In genomic region chr6:82013561-82014275, GRCh38 we compare ENCODE assay signal across 12 cellular contexts.
DNase-seq lines count a peak whose midpoint lies in the region; ATAC-seq and TF ChIP-seq lines count a peak whose summit lies in the region.
"Had no signal": no experiment of that assay in that cellular context is flagged by ENCODE, and none has a peak within 500 bp of the region (broad histone marks: within the 10 kb centered on the region; RNA-seq: fewer than 3 reads in every experiment).

No MANE protein-coding gene starts in this region.

- no peak for TF ChIP-seq POLR2A in breast epithelium (IDR thresholded peaks at IDR 0.05)

- TF ChIP-seq CTCF in LNCaP clone FGC (IDR thresholded peaks at IDR 0.05; ENCODE audit: control insufficient read depth, extremely low read depth, insufficient read depth) (no peak), breast epithelium (IDR thresholded peaks at IDR 0.05) (no peak)

- H3K36me3 ChIP-seq in breast epithelium (no peaks in the 10 kb centered on the region), subcutaneous abdominal adipose tissue (ENCODE audit: control insufficient read depth in 5 of 5, insufficient read depth in 5 of 5, low read length in 5 of 5) (no peaks in the 10 kb centered on the region)

- peaks cover 6 to 8% of the 10 kb centered on the region in 2 donors for H3K9me3 ChIP-seq in breast epithelium
- H3K9me3 ChIP-seq in subcutaneous abdominal adipose tissue (ENCODE audit: control insufficient read depth in 5 of 5, low read length in 5 of 5), result peaks cover 0 to 4% (median 0%) of the 10 kb centered on the region in 5 donors

- H3K9ac ChIP-seq in subcutaneous abdominal adipose tissue (ENCODE audit: low read length in 5 of 5), result no peak overlapping the region

- peak overlapping the region; percentile 53 to 80 for H3K27ac ChIP-seq in breast epithelium
- peak overlapping the region; percentile 76 for H3K27ac ChIP-seq in subcutaneous abdominal adipose tissue (ENCODE audit: low read depth, low read length)

- H3K27me3 ChIP-seq in breast epithelium (no peaks in the 10 kb centered on the region), subcutaneous abdominal adipose tissue (ENCODE audit: control insufficient read depth in 5 of 5, insufficient read depth in 4 of 5, low read length in 5 of 5) (no peaks in the 10 kb centered on the region)

- H3K4me1 ChIP-seq in breast epithelium (no peaks in the 10 kb centered on the region), subcutaneous abdominal adipose tissue (ENCODE audit: control insufficient read depth in 5 of 5, insufficient read depth in 5 of 5, low read length in 5 of 5) (peaks cover 3 to 27% (median 21%) of the 10 kb centered on the region in 5 donors)

- H3K4me3 ChIP-seq in LNCaP clone FGC (ENCODE audit: low read depth, low read length), result no peak overlapping the region
- H3K4me3 ChIP-seq in breast epithelium, result no peak overlapping the region
- no peak overlapping the region for H3K4me3 ChIP-seq in subcutaneous abdominal adipose tissue (ENCODE audit: low read depth in 1 of 5, low read length in 5 of 5)

- DNase-seq in LNCaP clone FGC (ENCODE audit: low read depth), result peak; percentile 50
- no peak for DNase-seq in breast epithelium (ENCODE audit: low spot score in 2 of 2)
- no peak for DNase-seq in left ventricle myocardium superior
- no peak for DNase-seq in DMS 273 (lab: John Stamatoyannopoulos, UW; ENCODE audit: unreplicated experiment)
- DNase-seq in SW480 (ENCODE audit: low spot score), result no peak
- no peak for DNase-seq in activated naive CD4-positive, alpha-beta T cell treated with Interleukin-2 at 50 U/mL for 16 hours
- DNase-seq: activated CD4-positive, alpha-beta T cell treated with anti-CD3 and anti-CD28 coated beads for 48 hours; naive thymus-derived CD8-positive, alpha-beta T cell; NCI-H1436 treated with DMSO at 0.1 percent for 48 hours had no signal

- ATAC-seq in left ventricle myocardium superior (peak; percentile 86), GM18517 (IDR thresholded peaks at IDR 0.05; ENCODE audit: unreplicated experiment) (no peak)
- ATAC-seq: naive thymus-derived CD8-positive, alpha-beta T cell; Panc1 had no signal

- intact Hi-C loops in breast epithelium (cut with DNase I; ENCODE audit: low total_unique reads) (no loop called here), left ventricle myocardium superior (cut with micrococcal nuclease) (no loop called here)
